ENCODE assay signal across 21 cellular contexts in the genomic region with DNA sequence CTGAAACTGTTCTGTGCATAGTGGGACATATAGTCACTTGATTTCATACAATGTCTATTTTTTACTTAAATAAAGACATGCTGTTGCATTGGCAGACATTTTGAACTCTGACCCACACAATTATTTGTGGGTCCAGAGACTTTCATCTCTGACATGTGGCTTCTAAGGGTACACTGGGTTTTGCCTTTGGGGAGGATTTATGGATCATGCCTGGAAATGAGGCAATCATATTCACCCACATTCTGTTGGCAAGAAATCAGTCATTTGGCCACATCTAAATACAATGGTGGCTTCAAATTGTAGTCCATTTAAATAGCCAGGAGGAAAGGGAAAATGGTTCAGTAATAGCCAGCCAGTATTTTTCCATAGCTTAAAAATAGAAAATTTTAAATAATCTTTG.
DNase-seq lines count a peak whose midpoint lies in the region; ATAC-seq and TF ChIP-seq lines count a peak whose summit lies in the region.
"Had no signal": no experiment of that assay in that cellular context is flagged by ENCODE, and none has a peak within 500 bp of the region (broad histone marks: within the 10 kb centered on the region; RNA-seq: fewer than 3 reads in every experiment).

No MANE protein-coding gene starts in this region.

- no peaks in the 10 kb centered on the region for H3K9me3 ChIP-seq in MM.1S (replicated peaks; ENCODE audit: insufficient read depth, low read length)

- H3K79me2 ChIP-seq in MM.1S (ENCODE audit: low read length): no peaks in the 10 kb centered on the region

- no peak overlapping the region for H2AFZ ChIP-seq in MM.1S (ENCODE audit: low read length)

- no peaks in the 10 kb centered on the region for H3K4me1 ChIP-seq in MM.1S (ENCODE audit: low read length)

- no peak for ATAC-seq in stimulated activated effector memory CD8-positive, alpha-beta T cell treated with anti-CD3 and anti-CD28 coated beads, Interleukin-12 subunit alpha, Interleukin-12 subunit beta, amount 100 ng/mL, for 72 hours
- ATAC-seq: CD8-positive, alpha-beta T cell; HCT116 had no signal

- no peaks in the 10 kb centered on the region for H3K36me3 Mint-ChIP-seq in stimulated activated effector memory CD8-positive, alpha-beta T cell treated with anti-CD3 and anti-CD28 coated beads, Interleukin-12 subunit alpha, Interleukin-12 subunit beta, amount 100 ng/mL, for 72 hours
- no peaks in the 10 kb centered on the region for H3K36me3 Mint-ChIP-seq in mesothelial cell of epicardium

- H3K4me3 ChIP-seq in astrocyte of the cerebellum (ENCODE audit: low read depth, low read length) (no peak overlapping the region), fibroblast of pulmonary artery (replicated peaks; ENCODE audit: low read depth, low read length) (no peak overlapping the region), MM.1S (ENCODE audit: low read length) (no peak overlapping the region)

- no peak overlapping the region for H3K27ac ChIP-seq in MM.1S (ENCODE audit: low read length)
- H3K27ac ChIP-seq: C4-2B, RWPE1 had no signal

- no peaks in the 10 kb centered on the region for H3K9me3 Mint-ChIP-seq in stimulated activated effector memory CD8-positive, alpha-beta T cell treated with anti-CD3 and anti-CD28 coated beads, Interleukin-12 subunit alpha, Interleukin-12 subunit beta, amount 100 ng/mL, for 72 hours
- H3K9me3 Mint-ChIP-seq in mesothelial cell of epicardium: no peaks in the 10 kb centered on the region
- H3K9me3 Mint-ChIP-seq: CD8-positive, alpha-beta T cell had no signal

- no peaks in the 10 kb centered on the region for H3K36me3 ChIP-seq in MM.1S (replicated peaks; ENCODE audit: insufficient read depth, low read length)

- no peaks in the 10 kb centered on the region for H3K4me1 Mint-ChIP-seq in stimulated activated effector memory CD8-positive, alpha-beta T cell treated with anti-CD3 and anti-CD28 coated beads, Interleukin-12 subunit alpha, Interleukin-12 subunit beta, amount 100 ng/mL, for 72 hours
- no peaks in the 10 kb centered on the region for H3K4me1 Mint-ChIP-seq in mesothelial cell of epicardium
- H3K4me1 Mint-ChIP-seq: B cell had no signal

- H3K27me3 ChIP-seq in MM.1S (replicated peaks; ENCODE audit: insufficient read depth, low read length): no peaks in the 10 kb centered on the region

- H3K27me3 Mint-ChIP-seq in mesothelial cell of epicardium (ENCODE audit: low read depth): no peaks in the 10 kb centered on the region
- H3K27me3 Mint-ChIP-seq: B cell had no signal

- H3K9me2 ChIP-seq in MM.1S (replicated peaks; ENCODE audit: insufficient read depth, low read length): no peaks in the 10 kb centered on the region

- no peak overlapping the region for H3K27ac Mint-ChIP-seq in stimulated activated effector memory CD8-positive, alpha-beta T cell treated with anti-CD3 and anti-CD28 coated beads, Interleukin-12 subunit alpha, Interleukin-12 subunit beta, amount 100 ng/mL, for 72 hours
- H3K27ac Mint-ChIP-seq in mesothelial cell of epicardium: no peak overlapping the region
- H3K27ac Mint-ChIP-seq: B cell; CD8-positive, alpha-beta T cell had no signal

- H4K20me1 ChIP-seq in MM.1S (ENCODE audit: insufficient read depth, low read length): no peaks in the 10 kb centered on the region

- DNase-seq in LHCN-M2 (ENCODE audit: low read depth): peak; percentile 8
- DNase-seq in astrocyte of the cerebellum (ENCODE audit: low read depth): peak; percentile 19
- DNase-seq in fibroblast of pulmonary artery (ENCODE audit: low read depth): peak; percentile 4
- no peak for DNase-seq in cortex of kidney (lab: John Stamatoyannopoulos, UW)
- DNase-seq in MM.1S: no peak
- DNase-seq in stimulated activated effector memory CD8-positive, alpha-beta T cell treated with anti-CD3 and anti-CD28 coated beads, Interleukin-12 subunit alpha, Interleukin-12 subunit beta, amount 100 ng/mL, for 72 hours (ENCODE audit: low spot score in 2 of 2): no peak
- no peak for DNase-seq in mesothelial cell of epicardium (ENCODE audit: low spot score in 2 of 2, unreplicated experiment in 2 of 2)
- DNase-seq: CD8-positive, alpha-beta T cell; DMS79; KBM-7; MV-4-11; NCI-H1105; NCI-H1436 treated with DMSO at 0.1 percent for 48 hours; NCI-H2029; NCI-H446 treated with DMSO at 0.1 percent for 48 hours; NCI-H526; SHP77 treated with DMSO at 0.1 percent for 48 hours had no signal

- H3K9ac ChIP-seq in MM.1S (ENCODE audit: low read length): no peak overlapping the region

- H3F3A ChIP-seq in MM.1S (ENCODE audit: insufficient read depth, low read length): no peaks in the 10 kb centered on the region

- no peak overlapping the region for H3K4me3 Mint-ChIP-seq in stimulated activated effector memory CD8-positive, alpha-beta T cell treated with anti-CD3 and anti-CD28 coated beads, Interleukin-12 subunit alpha, Interleukin-12 subunit beta, amount 100 ng/mL, for 72 hours
- H3K4me3 Mint-ChIP-seq in mesothelial cell of epicardium: no peak overlapping the region
- H3K4me3 Mint-ChIP-seq: B cell; CD8-positive, alpha-beta T cell had no signal

- no peak for TF ChIP-seq CTCF in astrocyte of the cerebellum (IDR thresholded peaks at IDR 0.05; ENCODE audit: low read depth, low read length, missing control alignments)
- no peak for TF ChIP-seq CTCF in fibroblast of pulmonary artery (IDR thresholded peaks at IDR 0.05; ENCODE audit: low read length, missing control alignments)
- no peak for TF ChIP-seq CTCF in MM.1S (IDR thresholded peaks at IDR 0.05; ENCODE audit: low read length)
- no peak for TF ChIP-seq CTCF in mesothelial cell of epicardium (IDR thresholded peaks at IDR 0.05; ENCODE audit: unreplicated experiment)

- H3K4me2 ChIP-seq in MM.1S (ENCODE audit: low read depth, low read length): no peak overlapping the region

- in situ Hi-C loops in astrocyte of the cerebellum (cut with HindIII; ENCODE audit: low sequenced_read_pairs): no loop called here

Comparison
In these comparisons a context has a peak if more than half of its experiments do, and no peak if none do; other contexts are left out.
1. DNase-seq: peak in LHCN-M2 (single experiment), astrocyte of the cerebellum (single experiment) and fibroblast of pulmonary artery (single experiment); none in cortex of kidney (single experiment), MM.1S (single experiment), stimulated activated effector memory CD8-positive, alpha-beta T cell treated with anti-CD3 and anti-CD28 coated beads, Interleukin-12 subunit alpha, Interleukin-12 subunit beta, amount 100 ng/mL, for 72 hours (0 of 2) and mesothelial cell of epicardium (0 of 2).